In genomic region chr12:130839770-130840355, GRCh38 we compare ENCODE assay signal across 8 cellular contexts. TPM values are rescaled to one million over a fixed set of nuclear protein-coding genes. Genes with fewer than 3 reads are reported as not detected.
DNase-seq lines count a peak whose midpoint lies in the region; ATAC-seq and TF ChIP-seq lines count a peak whose summit lies in the region.

No MANE protein-coding gene starts in this region.

- TF ChIP-seq CTCF in heart left ventricle (IDR thresholded peaks at IDR 0.05) (no peak), liver (IDR thresholded peaks at IDR 0.05; ENCODE audit: low read depth, low read length, missing input control) (no peak), transverse colon (IDR thresholded peaks at IDR 0.05) (peak in 1 of 5 experiments; percentile 1)

- H3K9me3 ChIP-seq in heart left ventricle, result no peaks in the 10 kb centered on the region
- no peaks in the 10 kb centered on the region for H3K9me3 ChIP-seq in liver (ENCODE audit: control insufficient read depth in 4 of 4, low read length in 3 of 4)
- no peaks in the 10 kb centered on the region for H3K9me3 ChIP-seq in transverse colon

- no peak for ATAC-seq in heart left ventricle
- ATAC-seq in left cardiac atrium, result no peak

- intact Hi-C loops in heart left ventricle (cut with DNase I) (loop anchor here in 2 of 10 donors (2.0 to 5.0 kb wide), 2 partner anchors 31 to 32 kb away; partner anchors contain the start of gene RAN (in 1 of the 2)), left cardiac atrium (cut with DNase I) (loop anchor here in 1 of 2 donors (5.0 kb wide), 1 partner anchor 32 kb away; the partner anchor contains the start of gene RAN), transverse colon (cut with DNase I; ENCODE audit: low total_unique reads) (no loop called here)

- H3K27ac Mint-ChIP-seq in activated naive CD8-positive, alpha-beta T cell, result peak overlapping the region; percentile 91

- H3K4me3 Mint-ChIP-seq in activated naive CD8-positive, alpha-beta T cell, result peak overlapping the region; percentile 87

- no peak for TF ChIP-seq POLR2A in heart left ventricle (IDR thresholded peaks at IDR 0.05)
- no peak for TF ChIP-seq POLR2A in transverse colon (IDR thresholded peaks at IDR 0.05)

- in situ Hi-C loops in transverse colon (cut with MboI; ENCODE audit: low pct_ligation_motif_present in 1 of 4, low pct_unique_long_range_greater_than_20kb in 1 of 4, low sequenced_read_pairs in 3 of 4), result no loop called here

- no peaks in the 10 kb centered on the region for H3K36me3 ChIP-seq in heart left ventricle
- H3K36me3 ChIP-seq in liver (ENCODE audit: control insufficient read depth in 4 of 4, insufficient read depth in 3 of 4, low read depth in 1 of 4, low read length in 3 of 4), result no peaks in the 10 kb centered on the region
- no peaks in the 10 kb centered on the region for H3K36me3 ChIP-seq in transverse colon

- peaks cover 22% of the 10 kb centered on the region for H3K4me1 Mint-ChIP-seq in activated naive CD8-positive, alpha-beta T cell (ENCODE audit: low read depth)

- H3K27ac ChIP-seq in heart left ventricle (peak overlapping the region in 3 of 12 donors; percentile 27 to 45 (median 30)), liver (ENCODE audit: low read depth in 1 of 2, low read length in 2 of 2) (no peak overlapping the region), transverse colon (peak overlapping the region in 3 of 4 donors; percentile 38 to 43 (median 41))

- TF ChIP-seq RAD21 in liver (IDR thresholded peaks at IDR 0.05), result no peak

- no peaks in the 10 kb centered on the region for H3K27me3 ChIP-seq in heart left ventricle
- no peaks in the 10 kb centered on the region for H3K27me3 ChIP-seq in liver (ENCODE audit: control insufficient read depth in 4 of 4, insufficient read depth in 4 of 4, low read length in 3 of 4)
- no peaks in the 10 kb centered on the region for H3K27me3 ChIP-seq in transverse colon

- no peak overlapping the region for H3K9ac ChIP-seq in liver (ENCODE audit: low read depth in 1 of 2, low read length in 2 of 2)

- DNase-seq in heart left ventricle, result no peak
- no peak for DNase-seq in left cardiac atrium
- no peak for DNase-seq in transverse colon
- no peak for DNase-seq in cortex of kidney (lab: John Stamatoyannopoulos, UW)
- DNase-seq in central memory CD4-positive, alpha-beta T cell, result no peak
- no peak for DNase-seq in NCI-H128 (lab: John Stamatoyannopoulos, UW; ENCODE audit: unreplicated experiment)

- no peaks in the 10 kb centered on the region for H3K9me3 Mint-ChIP-seq in activated naive CD8-positive, alpha-beta T cell (ENCODE audit: low read depth)

- H3K27me3 Mint-ChIP-seq in activated naive CD8-positive, alpha-beta T cell, result no peaks in the 10 kb centered on the region

- 64 to 75% (median 70%) methylated on average over 11 of the region's 11 CpGs for WGBS in heart left ventricle, 4 donors
- WGBS in liver, result 75% methylated on average over 11 of the region's 11 CpGs
- WGBS in transverse colon (ENCODE audit: low coverage in 1 of 2), 2 donors, result 53 to 63% methylated on average over 10 to 11 of the region's 11 CpGs

- no peak for TF ChIP-seq EP300 in transverse colon (IDR thresholded peaks at IDR 0.05; ENCODE audit: low read depth)

- peak overlapping the region in 10 of 12 donors; percentile 66 to 98 (median 84) for H3K4me3 ChIP-seq in heart left ventricle
- peak overlapping the region in 2 of 3 donors; percentile 44 to 95 for H3K4me3 ChIP-seq in liver (ENCODE audit: low read depth in 1 of 3, low read length in 3 of 3)
- peak overlapping the region in 3 of 4 donors; percentile 60 to 85 (median 81) for H3K4me3 ChIP-seq in transverse colon

- H3K4me1 ChIP-seq in heart left ventricle (peaks cover 0 to 29% (median 14%) of the 10 kb centered on the region in 12 donors), liver (ENCODE audit: control insufficient read depth in 4 of 4, insufficient read depth in 4 of 4, low read length in 3 of 4) (peaks cover 3 to 19% (median 13%) of the 10 kb centered on the region in 4 donors), transverse colon (peaks cover 0 to 18% (median 11%) of the 10 kb centered on the region in 4 donors)

- no peaks in the 10 kb centered on the region for H3K36me3 Mint-ChIP-seq in activated naive CD8-positive, alpha-beta T cell

TF ChIP-seq in liver, 16 proteins besides CTCF, POLR2A, EP300 and RAD21:
- TF ChIP-seq SP1 (IDR thresholded peaks at IDR 0.05) (no peak), ATF3 (IDR thresholded peaks at IDR 0.05) (no peak), GABPA (IDR thresholded peaks at IDR 0.05 in 1 of 2, conservative IDR thresholded peaks at IDR 0.05 in 1 of 2) (no peak), RXRA (IDR thresholded peaks at IDR 0.05) (no peak), FOXA1 (IDR thresholded peaks at IDR 0.05) (no peak), HNF4A (conservative IDR thresholded peaks at IDR 0.05) (no peak), MAX (IDR thresholded peaks at IDR 0.05) (no peak), TAF1 (conservative IDR thresholded peaks at IDR 0.05) (no peak)
TF ChIP-seq in liver: peak in this region for 0.

RNA-seq across cellular contexts. Expression of gene STX2, which starts 0.8 kb away (rescaled TPM):
- 10 to 100 TPM in 8 of 9 donors, 1 to 10 TPM in 1; 8.3 to 21.8 (median 11.1) TPM for total RNA-seq in heart left ventricle
- 10 to 100 TPM in 1 of 2 donors, 1 to 10 TPM in 1; 6.2 to 14.3 TPM for polyA plus RNA-seq in heart left ventricle
- total RNA-seq in left cardiac atrium, result 10 to 100 TPM; 19.1 to 34.4 TPM
- 10 to 100 TPM; 11.6 to 13.8 TPM for total RNA-seq in liver
- 1 to 10 TPM; 4.7 to 6.2 TPM for polyA plus RNA-seq in liver
- 10 to 100 TPM in 2 of 4 donors, 1 to 10 TPM in 2; 8.1 to 22.1 (median 9.7) TPM for total RNA-seq in transverse colon

RNA-seq across cellular contexts. Expression of gene RAN, which starts 32.0 kb away (rescaled TPM):
- 100 to 1,000 TPM; 109 to 413 (median 303) TPM for total RNA-seq in heart left ventricle
- polyA plus RNA-seq in heart left ventricle, result 100 to 1,000 TPM in 1 of 2 donors, 10 to 100 TPM in 1; 85.6 to 646 TPM
- total RNA-seq in left cardiac atrium, result 100 to 1,000 TPM; 306 to 467 TPM
- total RNA-seq in liver, result 100 to 1,000 TPM; 102 to 281 TPM
- 100 to 1,000 TPM; 176 to 197 TPM for polyA plus RNA-seq in liver
- 100 to 1,000 TPM in 2 of 4 donors, 10 to 100 TPM in 2; 28.1 to 124 (median 77.5) TPM for total RNA-seq in transverse colon

Comparison
In these comparisons a context has a peak if more than half of its experiments do, and no peak if none do; other contexts are left out.
1. H3K27ac ChIP-seq: peak in transverse colon (3 of 4); none in liver (0 of 2).
2. Peak in every context shown above with its lines, with median percentiles within 50 percentile points of each other: H3K4me3 ChIP-seq.